In genomic region chr3:100400424-100400781, GRCh38 we compare ENCODE assay signal across 7 cellular contexts. TPM values are rescaled to one million over a fixed set of nuclear protein-coding genes. Genes with fewer than 3 reads are reported as not detected.
DNase-seq lines count a peak whose midpoint lies in the region; ATAC-seq, FAIRE-seq and TF ChIP-seq lines count a peak whose summit lies in the region.

No MANE protein-coding gene starts in this region.

- H3K9ac ChIP-seq in astrocyte (ENCODE audit: low read length) = peak overlapping the region; percentile 94

- peaks cover 71% of the 10 kb centered on the region for H3K79me2 ChIP-seq in astrocyte (ENCODE audit: insufficient read depth, low read length)

- no peaks in the 10 kb centered on the region for H3K9me3 Mint-ChIP-seq in astrocyte (ENCODE audit: unreplicated experiment)
- no peaks in the 10 kb centered on the region for H3K9me3 Mint-ChIP-seq in immature natural killer cell

- H3K27ac Mint-ChIP-seq in astrocyte (ENCODE audit: unreplicated experiment) (peak overlapping the region; percentile 69), immature natural killer cell (peak overlapping the region; percentile 79 to 94 (median 87))

- H3K36me3 ChIP-seq in SJCRH30 (peaks cover 14% of the 10 kb centered on the region), astrocyte (ENCODE audit: insufficient read depth, low read length) (no peaks in the 10 kb centered on the region)

- no peaks in the 10 kb centered on the region for H3K27me3 ChIP-seq in SJCRH30
- no peaks in the 10 kb centered on the region for H3K27me3 ChIP-seq in astrocyte (ENCODE audit: insufficient read depth, low read length)

- H3K4me3 ChIP-seq in SJCRH30 (peak overlapping the region; percentile 78), astrocyte (ENCODE audit: insufficient read depth, low read depth, low read length) (peak overlapping the region; percentile 82)

- ATAC-seq in GM18868 (IDR thresholded peaks at IDR 0.05; ENCODE audit: unreplicated experiment) (peak; percentile 21), HG02884 (IDR thresholded peaks at IDR 0.05; ENCODE audit: unreplicated experiment) (peak; percentile 3)

- TF ChIP-seq CTCF in astrocyte (IDR thresholded peaks at IDR 0.05; ENCODE audit: insufficient read depth, low read depth, low read length) = no peak

- H3K4me1 Mint-ChIP-seq in astrocyte (ENCODE audit: low read depth, unreplicated experiment) (peaks cover 14% of the 10 kb centered on the region), immature natural killer cell (peaks cover 39 to 76% of the 10 kb centered on the region in 2 donors)

- H3K9me3 ChIP-seq in SJCRH30 (replicated peaks) (no peaks in the 10 kb centered on the region), astrocyte (ENCODE audit: insufficient read depth, low read depth, low read length) (no peaks in the 10 kb centered on the region)

- H2AFZ ChIP-seq in astrocyte (ENCODE audit: low read depth, low read length) = peak overlapping the region; percentile 86

- peak overlapping the region; percentile 96 for H3K4me2 ChIP-seq in astrocyte (ENCODE audit: low read length)

- FAIRE-seq in astrocyte (lab: Jason Lieb, UNC) = no peak

- no peaks in the 10 kb centered on the region for H3K36me3 Mint-ChIP-seq in astrocyte (ENCODE audit: low read depth, unreplicated experiment)
- no peaks in the 10 kb centered on the region for H3K36me3 Mint-ChIP-seq in immature natural killer cell

- no peaks in the 10 kb centered on the region for H3K27me3 Mint-ChIP-seq in astrocyte (ENCODE audit: low read depth, unreplicated experiment)
- H3K27me3 Mint-ChIP-seq in immature natural killer cell (ENCODE audit: low read depth in 3 of 3) = peaks cover 0 to 7% (median 6%) of the 10 kb centered on the region in 3 donors

- peak; percentile 27 to 48 for DNase-seq in SJCRH30
- no peak for DNase-seq in astrocyte (ENCODE audit: low read depth)
- DNase-seq in immature natural killer cell = peak in 1 of 3 donors; percentile 25
- peak; percentile 28 to 45 for DNase-seq in stimulated activated CD4-positive, alpha-beta T cell treated with anti-CD3 and anti-CD28 coated beads, Interleukin-2, amount 100 ng/mL, for 24 hours
- no peak for DNase-seq in pons (ENCODE audit: low spot score)

- H3K27ac ChIP-seq in SJCRH30 = peak overlapping the region; percentile 93
- peak overlapping the region; percentile 95 for H3K27ac ChIP-seq in astrocyte (ENCODE audit: low read depth, low read length)

- H3K4me1 ChIP-seq in SJCRH30 (no peaks in the 10 kb centered on the region), astrocyte (ENCODE audit: insufficient read depth, low read length) (peaks cover 11% of the 10 kb centered on the region)

- H3K4me3 Mint-ChIP-seq in astrocyte (ENCODE audit: unreplicated experiment) (peak overlapping the region; percentile 92), immature natural killer cell (peak overlapping the region; percentile 94 to 98 (median 96))

- peaks cover 43% of the 10 kb centered on the region for H4K20me1 ChIP-seq in astrocyte (ENCODE audit: insufficient read depth, low read length)

RNA-seq across cellular contexts. Expression of gene TOMM70, which starts 0.5 kb away (rescaled TPM):
- total RNA-seq in SJCRH30 (2014; rRNA removed; shearing (Covaris generic)) = 119 and 120 TPM in 2 replicates
- 47.9 and 48.9 TPM in 2 replicates for total RNA-seq in astrocyte
- 10 to 100 TPM; 10.0 to 15.4 (median 11.2) TPM for polyA plus RNA-seq in immature natural killer cell

RNA-seq across cellular contexts. Expression of gene LNP1, which starts 0.9 kb away (rescaled TPM):
- 10.1 and 10.5 TPM in 2 replicates for total RNA-seq in SJCRH30 (2014; rRNA removed; shearing (Covaris generic))
- 2.5 and 2.6 TPM in 2 replicates for total RNA-seq in astrocyte
- polyA plus RNA-seq in immature natural killer cell = 1 to 10 TPM in 1 of 3 donors, under 1 TPM in 2; 0.47 to 1.7 (median 0.93) TPM

Comparison
In these comparisons a context has a peak if more than half of its experiments do, and no peak if none do; other contexts are left out.
1. DNase-seq: peak in SJCRH30 (2 of 2) and stimulated activated CD4-positive, alpha-beta T cell treated with anti-CD3 and anti-CD28 coated beads, Interleukin-2, amount 100 ng/mL, for 24 hours (2 of 2); none in astrocyte (single experiment) and pons (single experiment).